In the genomic region with DNA sequence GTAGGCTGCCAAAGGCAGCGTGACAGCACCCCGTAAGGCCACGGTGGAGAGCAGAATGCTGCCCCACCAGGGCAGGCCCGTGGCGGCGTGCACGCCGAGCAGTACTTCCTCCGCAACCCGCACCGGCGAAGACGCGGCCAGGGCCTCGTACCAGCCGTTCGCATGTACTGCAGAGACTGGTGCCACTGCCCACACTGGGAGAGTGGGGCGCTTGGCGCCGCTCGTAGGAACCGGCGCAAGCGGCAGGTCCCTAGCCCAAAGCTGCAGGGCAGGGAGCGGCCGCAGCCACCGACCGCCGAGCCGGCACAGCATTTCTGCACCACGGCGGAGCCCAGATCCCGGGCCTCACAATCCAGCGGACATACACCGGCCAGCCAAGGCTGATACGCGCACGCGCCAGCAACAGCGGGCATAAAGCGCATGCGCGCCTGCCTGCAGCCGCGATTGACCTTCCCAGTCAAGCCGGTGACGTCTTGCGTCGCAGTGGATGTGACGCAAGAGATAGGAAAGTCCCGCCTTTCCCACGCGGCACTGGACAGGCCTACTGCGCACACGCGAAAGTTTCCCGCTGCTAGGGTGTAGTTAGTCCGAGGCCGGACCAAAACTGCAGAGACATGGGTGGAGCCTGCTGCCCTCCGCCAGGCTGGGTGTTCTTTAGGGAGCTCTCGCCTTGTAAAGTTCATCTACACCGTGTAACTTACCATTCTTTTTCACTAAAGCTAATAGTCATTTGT, we compare ENCODE assay signal across 8 cellular contexts. TPM values are rescaled to one million over a fixed set of nuclear protein-coding genes. Genes with fewer than 3 reads are reported as not detected.
DNase-seq lines count a peak whose midpoint lies in the region; ATAC-seq, FAIRE-seq and TF ChIP-seq lines count a peak whose summit lies in the region.

Gene COX18, minus strand, starts transcription at position 379 of the 734 bp plus-strand sequence. Its CDS starts 67 bp downstream, at position 312.

- FAIRE-seq in pancreas (lab: Jason Lieb, UNC): peak; percentile 86

- H3K4me1 ChIP-seq in adipocyte (ENCODE audit: control insufficient read depth, insufficient read depth, low read length) (peaks cover 11% of the 10 kb centered on the region), pancreas (peaks cover 6 to 15% (median 9%) of the 10 kb centered on the region in 3 donors), tibial artery (peaks cover 0 to 27% (median 7%) of the 10 kb centered on the region in 4 donors)

- DNase-seq in NCI-H1436 (lab: John Stamatoyannopoulos, UW): peak; percentile 95
- peak; percentile 89 for DNase-seq in T follicular helper cell (ENCODE audit: low read depth)
- DNase-seq in adipocyte (ENCODE audit: low read depth): peak; percentile 99
- peak; percentile 99 for DNase-seq in Right ventricle myocardium superior
- DNase-seq in pancreas: peak; percentile 97 to 100 (median 98)
- DNase-seq in tibial artery: peak; percentile 98 to 99

- H3K27ac ChIP-seq in pancreas (peak within 1 kb of the TSS; percentile 92 to 98 (median 96)), tibial artery (peak within 1 kb of the TSS; percentile 91 to 94)

- peaks cover 34% of the 10 kb centered on the region for H3K36me3 ChIP-seq in adipocyte (ENCODE audit: control insufficient read depth, insufficient read depth, low read length, severe bottlenecking)
- no peaks in the 10 kb centered on the region for H3K36me3 ChIP-seq in pancreas
- H3K36me3 ChIP-seq in tibial artery: no peaks in the 10 kb centered on the region

- ATAC-seq in HG02798 (IDR thresholded peaks at IDR 0.05; ENCODE audit: poor library complexity, unreplicated experiment) (peak; percentile 88), Right ventricle myocardium superior (ENCODE audit: poor library complexity) (peak; percentile 98), pancreas (peak; percentile 90 to 96 (median 93))

- 0% methylated on average over 62 of the region's 62 CpGs for WGBS in pancreas, 2 donors

- H3K9ac ChIP-seq in adipocyte (ENCODE audit: low read length): peak within 1 kb of the TSS; percentile 98

- no peaks in the 10 kb centered on the region for H3K9me3 ChIP-seq in adipocyte (ENCODE audit: control insufficient read depth, low read length)
- no peaks in the 10 kb centered on the region for H3K9me3 ChIP-seq in pancreas
- no peaks in the 10 kb centered on the region for H3K9me3 ChIP-seq in tibial artery

- H3K4me3 ChIP-seq in GM12875 (ENCODE audit: low read depth, low read length) (peak within 1 kb of the TSS; percentile 67), adipocyte (ENCODE audit: low read length) (peak within 1 kb of the TSS; percentile 96), pancreas (peak within 1 kb of the TSS; percentile 35 to 88 (median 78)), tibial artery (peak within 1 kb of the TSS; percentile 91 to 93)

- H3K27me3 ChIP-seq in adipocyte (replicated peaks; ENCODE audit: control insufficient read depth, insufficient read depth, low read length) (no peaks in the 10 kb centered on the region), pancreas (no peaks in the 10 kb centered on the region), tibial artery (no peaks in the 10 kb centered on the region)

- TF ChIP-seq CTCF in GM12875 (IDR thresholded peaks at IDR 0.05; ENCODE audit: borderline replicate concordance, insufficient read depth, low read depth, low read length) (0 out of 2 replicates have a peak, but pooled peaks have one; percentile 15), pancreas (IDR thresholded peaks at IDR 0.05) (no peak), tibial artery (IDR thresholded peaks at IDR 0.05) (no peak)

- intact Hi-C loops in Right ventricle myocardium superior (cut with DNase I): loop anchor here (5.0 kb wide), 1 partner anchor 188 kb away; the partner anchor contains the start of gene ANKRD17
- intact Hi-C loops in pancreas (cut with DNase I): no loop called here
- intact Hi-C loops in tibial artery (cut with DNase I; ENCODE audit: low total_unique reads): loop anchor here (5.0 kb wide), 1 partner anchor 188 kb away; the partner anchor contains the start of gene ANKRD17

RNA-seq across cellular contexts. Expression of gene COX18, which starts in this region (rescaled TPM):
- 15.9 TPM for total RNA-seq in Right ventricle myocardium superior
- total RNA-seq in pancreas: 1 to 10 TPM; 6.3 to 9.6 (median 7.7) TPM
- 1 to 10 TPM; 4.7 to 5.3 TPM for polyA plus RNA-seq in pancreas

Comparison
In these comparisons a context has a peak if more than half of its experiments do, and no peak if none do; other contexts are left out.
1. Peak in every context shown above with its lines: DNase-seq, ATAC-seq, H3K4me3 ChIP-seq and H3K27ac ChIP-seq.
2. intact Hi-C loops: an anchor here in Right ventricle myocardium superior (5.0 kb wide) and tibial artery (5.0 kb wide); none called in pancreas.